Comparison of ENCODE assay signal across 28 cellular contexts in genomic region chr15:37090543-37091175, GRCh38. TPM values are rescaled to one million over a fixed set of nuclear protein-coding genes. Genes with fewer than 3 reads are reported as not detected.
DNase-seq lines count a peak whose midpoint lies in the region; ATAC-seq, FAIRE-seq and TF ChIP-seq lines count a peak whose summit lies in the region.
"Had no signal": no experiment of that assay in that cellular context is flagged by ENCODE, and none has a peak within 500 bp of the region (broad histone marks: within the 10 kb centered on the region; RNA-seq: fewer than 3 reads in every experiment).

No MANE protein-coding gene starts in this region.

- H3K79me2 ChIP-seq in K562 (ENCODE audit: control insufficient read depth, insufficient read depth, low read length), result peaks cover 57% of the 10 kb centered on the region

- intact Hi-C loops in left ventricle myocardium inferior (cut with micrococcal nuclease), result no loop called here
- intact Hi-C loops in cardiac septum (cut with DNase I), result no loop called here
- intact Hi-C loops in K562 (cut with micrococcal nuclease), result no loop called here
- intact Hi-C loops in kidney (cut with DNase I), result loop anchor here (10.0 kb wide), 1 partner anchor 1576 kb away; no protein-coding TSS in a partner anchor

- peak; percentile 6 for FAIRE-seq in K562 (lab: Jason Lieb, UNC)
- FAIRE-seq in kidney (lab: Jason Lieb, UNC), result no peak

- H3K4me1 ChIP-seq in left ventricle myocardium inferior, result peaks cover 98% of the 10 kb centered on the region
- H3K4me1 ChIP-seq in K562 (replicated peaks in 1 of 2; ENCODE audit: control insufficient read depth in 2 of 2, insufficient read depth in 2 of 2, low read length in 2 of 2), result peaks cover 2 to 4% of the 10 kb centered on the region in 2 experiments; a peak in 2 of 5 replicates
- peaks cover 7 to 32% of the 10 kb centered on the region in 2 donors for H3K4me1 ChIP-seq in muscle layer of duodenum (ENCODE audit: control insufficient read depth in 1 of 2, insufficient read depth in 2 of 2, low read length in 2 of 2)
- H3K4me1 ChIP-seq in kidney (ENCODE audit: control insufficient read depth in 1 of 2, insufficient read depth in 1 of 2, low read depth in 1 of 2, low read length in 2 of 2), result no peaks in the 10 kb centered on the region
- peaks cover 28% of the 10 kb centered on the region for H3K4me1 ChIP-seq in BE2C

- DNase-seq in left ventricle myocardium inferior (no peak), cardiac septum (ENCODE audit: low spot score) (no peak), K562 (ENCODE audit: extremely low read depth in 1 of 4, low spot score in 3 of 4) (no peak), kidney (no peak), BE2C (no peak), COLO668 (lab: John Stamatoyannopoulos, UW; ENCODE audit: unreplicated experiment) (no peak)
- DNase-seq: ACHN; activated CD8-positive, alpha-beta memory T cell treated with anti-CD3 and anti-CD28 coated beads, Interleukin-2, amount 10 ng/mL, durations not matched to agents 7 days and 5 days; activated T-cell treated with anti-CD3 and anti-CD28 coated beads, Interleukin-2, amount 50 U/mL, for 48 hours; brain microvascular endothelial cell; MG63; naive thymus-derived CD4-positive, alpha-beta T cell; NCI-H2081; NCI-H226; NCI-H82; ovary; spleen had no signal

- H3K36me3 ChIP-seq in left ventricle myocardium inferior (peaks cover 3% of the 10 kb centered on the region), K562 (ENCODE audit: control insufficient read depth, insufficient read depth, low read length) (peaks cover 91% of the 10 kb centered on the region), muscle layer of duodenum (ENCODE audit: control insufficient read depth in 1 of 2, insufficient read depth in 2 of 2, low read length in 2 of 2) (peaks cover 0 to 22% of the 10 kb centered on the region in 2 donors), kidney (ENCODE audit: control insufficient read depth in 1 of 2, insufficient read depth in 2 of 2, low read length in 2 of 2) (no peaks in the 10 kb centered on the region), BE2C (peaks cover 88% of the 10 kb centered on the region)
- H3K36me3 ChIP-seq: BLaER1, MG63, ovary, spleen, tibial nerve had no signal

- no peak overlapping the region for H3K4me2 ChIP-seq in K562 (ENCODE audit: insufficient read depth, low read length)
- H3K4me2 ChIP-seq: BLaER1, hepatocyte had no signal

- TF ChIP-seq POLR2A in K562 (conservative IDR thresholded peaks at IDR 0.05), result no peak

- no peaks in the 10 kb centered on the region for H3K9me1 ChIP-seq in K562 (ENCODE audit: control insufficient read depth, insufficient read depth, low read length)

- H3K9me3 ChIP-seq in left ventricle myocardium inferior (replicated peaks), result no peaks in the 10 kb centered on the region
- no peaks in the 10 kb centered on the region for H3K9me3 ChIP-seq in K562 (replicated peaks; ENCODE audit: control insufficient read depth, insufficient read depth, low read depth, low read length)
- H3K9me3 ChIP-seq in muscle layer of duodenum (ENCODE audit: control insufficient read depth in 1 of 2, low read length in 2 of 2), result no peaks in the 10 kb centered on the region
- H3K9me3 ChIP-seq in kidney (ENCODE audit: control insufficient read depth in 1 of 2, low read length in 2 of 2), result no peaks in the 10 kb centered on the region
- H3K9me3 ChIP-seq in BE2C, result no peaks in the 10 kb centered on the region
- H3K9me3 ChIP-seq: HAP-1, MG63, ovary, spleen, tibial nerve had no signal

- TF ChIP-seq CTCF in left ventricle myocardium inferior (IDR thresholded peaks at IDR 0.05; ENCODE audit: borderline replicate concordance), result no peak
- no peak for TF ChIP-seq CTCF in K562 (IDR thresholded peaks at IDR 0.05 in 2 of 3, conservative IDR thresholded peaks at IDR 0.05 in 1 of 3; ENCODE audit: insufficient read depth in 2 of 3, low read depth in 1 of 3, low read length in 3 of 3)
- TF ChIP-seq CTCF in kidney (IDR thresholded peaks at IDR 0.05; ENCODE audit: borderline replicate concordance, extremely low read depth, insufficient read depth), result no peak
- TF ChIP-seq CTCF in BE2C (IDR thresholded peaks at IDR 0.05; ENCODE audit: low read depth, low read length), result no peak

- peak overlapping the region; percentile 97 for H3K27ac ChIP-seq in left ventricle myocardium inferior (replicated peaks)
- H3K27ac ChIP-seq in K562 (ENCODE audit: extremely low read depth, low read depth, low read length), result no peak overlapping the region
- peak overlapping the region; percentile 5 for H3K27ac ChIP-seq in muscle layer of duodenum (ENCODE audit: low read length)
- H3K27ac ChIP-seq in kidney (ENCODE audit: low read depth in 2 of 2, low read length in 2 of 2), result no peak overlapping the region
- H3K27ac ChIP-seq: BLaER1, brain microvascular endothelial cell, epithelial cell of prostate, hepatocyte, ovary, RWPE1, SK-N-MC, tibial nerve had no signal

- H3K9ac ChIP-seq in K562 (ENCODE audit: insufficient read depth in 1 of 2, low read depth in 2 of 2, low read length in 2 of 2) (no peak overlapping the region), kidney (ENCODE audit: low read length in 2 of 2) (no peak overlapping the region)
- H3K9ac ChIP-seq: BLaER1 had no signal

- CTCF ChIA-PET in K562 (lab: Yijun Ruan, JAX; ENCODE audit: low intra/inter-chr PET ratio), result no interaction called here

- peaks cover 1% of the 10 kb centered on the region for H3K27me3 ChIP-seq in left ventricle myocardium inferior (ENCODE audit: low read depth)
- no peaks in the 10 kb centered on the region for H3K27me3 ChIP-seq in K562 (ENCODE audit: control insufficient read depth in 2 of 2, insufficient read depth in 2 of 2, low read length in 2 of 2)
- no peaks in the 10 kb centered on the region for H3K27me3 ChIP-seq in muscle layer of duodenum (ENCODE audit: low read depth, low read length)
- no peaks in the 10 kb centered on the region for H3K27me3 ChIP-seq in BE2C
- H3K27me3 ChIP-seq: brain microvascular endothelial cell, MG63, ovary had no signal

- no peak overlapping the region for H2AFZ ChIP-seq in K562 (ENCODE audit: low read depth, low read length)
- H2AFZ ChIP-seq: hepatocyte had no signal

- POLR2A ChIA-PET in K562 (lab: Yijun Ruan, JAX), result interaction anchor here (2.0 kb wide), 1 partner anchor 10 kb away, joined by 4 read pairs; the partner anchor contains the start of gene MEIS2

- in situ Hi-C loops in K562 (cut with MboI), result no loop called here

- no peak for TF ChIP-seq EP300 in K562 (IDR thresholded peaks at IDR 0.05; ENCODE audit: low read length)

- no peak for ATAC-seq in K562
- no peak for ATAC-seq in HG03457 (IDR thresholded peaks at IDR 0.05; ENCODE audit: unreplicated experiment)
- ATAC-seq: activated CD8-positive, alpha-beta memory T cell treated with anti-CD3 and anti-CD28 coated beads, Interleukin-2, amount 10 ng/mL, durations not matched to agents 7 days and 5 days; naive thymus-derived CD4-positive, alpha-beta T cell; WTC11 had no signal

- WGBS in K562 (ENCODE audit: insufficient coverage, low coverage, missing lambda C conversion rate), result 80% methylated on average over 3 of the region's 3 CpGs

- TF ChIP-seq RAD21 in K562 (CRISPR knock-in tag; conservative IDR thresholded peaks at IDR 0.05 in 1 of 2, IDR thresholded peaks at IDR 0.05 in 1 of 2), result no peak

- no TSS peak for BruUV-seq in K562 (replicated peaks; lab: Mats Ljungman, UMichigan)

- H4K20me1 ChIP-seq in K562 (replicated peaks; ENCODE audit: control insufficient read depth, insufficient read depth, low read length), result no peaks in the 10 kb centered on the region
- H4K20me1 ChIP-seq: BLaER1 had no signal

- peak overlapping the region; percentile 76 for H3K4me3 ChIP-seq in left ventricle myocardium inferior
- no peak overlapping the region for H3K4me3 ChIP-seq in K562
- H3K4me3 ChIP-seq in muscle layer of duodenum (ENCODE audit: low read depth in 1 of 2, low read length in 2 of 2), result peak overlapping the region in 1 of 2 donors; percentile 20
- H3K4me3 ChIP-seq in kidney (ENCODE audit: low read length in 2 of 2), result peak overlapping the region in 1 of 2 donors; percentile 28
- H3K4me3 ChIP-seq in BE2C (ENCODE audit: low read depth, low read length), result no peak overlapping the region
- H3K4me3 ChIP-seq: BLaER1, HAP-1, hepatocyte, MG63, ovary, SK-N-MC, spleen, tibial nerve had no signal

TF ChIP-seq in K562, 482 proteins besides CTCF, POLR2A, EP300 and RAD21 (continues in another document):
- TF ChIP-seq CHD4 (IDR thresholded peaks at IDR 0.05; ENCODE audit: insufficient read depth, insufficient replicate concordance, low read depth, low read length, poor library complexity, severe bottlenecking) (no peak), E2F5 (CRISPR knock-in tag; IDR thresholded peaks at IDR 0.05) (no peak), ZNF316 (IDR thresholded peaks at IDR 0.05) (no peak), SMAD3 (CRISPR knock-in tag; conservative IDR thresholded peaks at IDR 0.05) (no peak), XRCC5 (IDR thresholded peaks at IDR 0.05; ENCODE audit: low read depth, low read length) (no peak)

RNA-seq across cellular contexts. Expression of gene MEIS2, which starts 9.7 kb away (rescaled TPM):
- total RNA-seq in left ventricle myocardium inferior (36.0 TPM), cardiac septum (40.3 TPM), K562 (2014; rRNA removed) (22.3 and 34.4 TPM in 2 replicates), K562 (2014; rRNA removed; fragmentation: Illumina TruSeq; extraction: Trizol) (24.6 and 31.2 TPM in 2 replicates), K562 (2015; rRNA removed; fragmentation: Illumina TruSeq; extraction: Trizol) (41.0 and 45.8 TPM in 2 replicates), K562 (2021) (34.3 and 34.9 TPM in 2 replicates), kidney (50.9 TPM)
- 81.4 and 111 TPM in 2 replicates for total RNA-seq in K562 (2011; cell fraction: chromatin; rRNA removed; ENCODE audit: low replicate concordance)
- total RNA-seq in K562 (2011; cell fraction: nucleolus; rRNA removed), result 43.4 and 50.3 TPM in 2 replicates
- 69.0 and 74.6 TPM in 2 replicates for total RNA-seq in K562 (2011; cell fraction: nucleoplasm; rRNA removed)
- polyA plus RNA-seq in K562 (2011; rRNA removed) (15.3 and 21.1 TPM in 2 replicates), K562 (2014; fragmentation: Illumina TruSeq; extraction: Trizol) (51.5 and 64.2 TPM in 2 replicates), K562 (2014; fragmentation: Nextera tagmentation; extraction: Ambion mirVana) (1 to 10 TPM; 7.5 to 8.4 TPM), K562 (2014; rRNA removed) (21.2 and 26.8 TPM in 2 replicates), kidney (ENCODE audit: insufficient read depth, low read depth, low replicate concordance) (14.7 TPM)
- polyA plus RNA-seq in K562 (2011; cell fraction: cytosol; rRNA removed), result 19.4 and 28.6 TPM in 2 replicates
- polyA plus RNA-seq in K562 (2011; cell fraction: nucleus; rRNA removed), result 43.0 and 54.5 TPM in 2 replicates
- 29.1 and 37.1 TPM in 2 replicates for polyA plus RNA-seq in K562 (2012)
- 49.8 and 57.7 TPM in 2 replicates for polyA minus RNA-seq in K562 (2011; rRNA and poly(A)+ RNA removed)
- polyA minus RNA-seq in K562 (2011; cell fraction: cytosol; rRNA and poly(A)+ RNA removed), result 8.4 and 8.6 TPM in 2 replicates
- 81.6 and 103 TPM in 2 replicates for polyA minus RNA-seq in K562 (2011; cell fraction: nucleus; rRNA and poly(A)+ RNA removed)
- 57.9 TPM for polyA plus RNA-seq in BE2C (2012; ENCODE audit: insufficient read depth, insufficient read length, low read depth)
- total RNA-seq: T-helper 2 cell treated with Interferon-gamma antibody and Interleukin-4, amounts not matched to agents 100 ng/mL and 5 ng/mL, for 36 hours had no signal
- polyA plus RNA-seq: naive thymus-derived CD4-positive, alpha-beta T cell had no signal

Comparison
In these comparisons a context has a peak if more than half of its experiments do, and no peak if none do; other contexts are left out.
1. H3K27ac ChIP-seq: peak in left ventricle myocardium inferior (single experiment) and muscle layer of duodenum (single experiment); none in K562 (single experiment) and kidney (0 of 2).